Comparison of ENCODE assay signal across 1 cellular context in the genomic region with DNA sequence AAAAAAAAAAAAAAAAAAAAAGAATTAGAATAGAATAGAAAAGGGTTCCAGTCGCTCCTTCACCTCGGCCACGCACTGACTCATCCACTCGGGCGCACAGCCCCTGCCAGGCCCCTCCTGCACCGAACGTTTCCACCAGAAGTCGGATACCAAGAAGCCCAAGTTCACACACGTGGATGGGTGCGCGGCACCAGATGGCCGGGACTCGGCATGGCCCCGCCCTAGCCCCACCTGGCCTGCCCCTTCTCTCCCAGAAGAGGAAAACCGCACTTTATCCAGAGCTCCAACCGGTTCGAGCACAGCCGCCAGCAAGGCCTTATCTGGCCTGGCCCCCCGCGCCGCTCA.
TF ChIP-seq lines count a peak whose summit lies in the region.

No MANE protein-coding gene starts in this region.

TF ChIP-seq in HEK293, 187 proteins besides CTCF, POLR2A, EP300 and RAD21 (continued from another document):
- TF ChIP-seq, protein P1, sequence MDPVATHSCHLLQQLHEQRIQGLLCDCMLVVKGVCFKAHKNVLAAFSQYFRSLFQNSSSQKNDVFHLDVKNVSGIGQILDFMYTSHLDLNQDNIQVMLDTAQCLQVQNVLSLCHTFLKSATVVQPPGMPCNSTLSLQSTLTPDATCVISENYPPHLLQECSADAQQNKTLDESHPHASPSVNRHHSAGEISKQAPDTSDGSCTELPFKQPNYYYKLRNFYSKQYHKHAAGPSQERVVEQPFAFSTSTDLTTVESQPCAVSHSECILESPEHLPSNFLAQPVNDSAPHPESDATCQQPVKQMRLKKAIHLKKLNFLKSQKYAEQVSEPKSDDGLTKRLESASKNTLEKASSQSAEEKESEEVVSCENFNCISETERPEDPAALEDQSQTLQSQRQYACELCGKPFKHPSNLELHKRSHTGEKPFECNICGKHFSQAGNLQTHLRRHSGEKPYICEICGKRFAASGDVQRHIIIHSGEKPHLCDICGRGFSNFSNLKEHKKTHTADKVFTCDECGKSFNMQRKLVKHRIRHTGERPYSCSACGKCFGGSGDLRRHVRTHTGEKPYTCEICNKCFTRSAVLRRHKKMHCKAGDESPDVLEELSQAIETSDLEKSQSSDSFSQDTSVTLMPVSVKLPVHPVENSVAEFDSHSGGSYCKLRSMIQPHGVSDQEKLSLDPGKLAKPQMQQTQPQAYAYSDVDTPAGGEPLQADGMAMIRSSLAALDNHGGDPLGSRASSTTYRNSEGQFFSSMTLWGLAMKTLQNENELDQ (tag by site-specific recombination; IDR thresholded peaks at IDR 0.05; ENCODE audit: low read depth) = no peak
- TF ChIP-seq, protein P2, sequence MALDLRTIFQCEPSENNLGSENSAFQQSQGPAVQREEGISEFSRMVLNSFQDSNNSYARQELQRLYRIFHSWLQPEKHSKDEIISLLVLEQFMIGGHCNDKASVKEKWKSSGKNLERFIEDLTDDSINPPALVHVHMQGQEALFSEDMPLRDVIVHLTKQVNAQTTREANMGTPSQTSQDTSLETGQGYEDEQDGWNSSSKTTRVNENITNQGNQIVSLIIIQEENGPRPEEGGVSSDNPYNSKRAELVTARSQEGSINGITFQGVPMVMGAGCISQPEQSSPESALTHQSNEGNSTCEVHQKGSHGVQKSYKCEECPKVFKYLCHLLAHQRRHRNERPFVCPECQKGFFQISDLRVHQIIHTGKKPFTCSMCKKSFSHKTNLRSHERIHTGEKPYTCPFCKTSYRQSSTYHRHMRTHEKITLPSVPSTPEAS (tag by site-specific recombination; IDR thresholded peaks at IDR 0.05) = no peak
- TF ChIP-seq, protein P3, sequence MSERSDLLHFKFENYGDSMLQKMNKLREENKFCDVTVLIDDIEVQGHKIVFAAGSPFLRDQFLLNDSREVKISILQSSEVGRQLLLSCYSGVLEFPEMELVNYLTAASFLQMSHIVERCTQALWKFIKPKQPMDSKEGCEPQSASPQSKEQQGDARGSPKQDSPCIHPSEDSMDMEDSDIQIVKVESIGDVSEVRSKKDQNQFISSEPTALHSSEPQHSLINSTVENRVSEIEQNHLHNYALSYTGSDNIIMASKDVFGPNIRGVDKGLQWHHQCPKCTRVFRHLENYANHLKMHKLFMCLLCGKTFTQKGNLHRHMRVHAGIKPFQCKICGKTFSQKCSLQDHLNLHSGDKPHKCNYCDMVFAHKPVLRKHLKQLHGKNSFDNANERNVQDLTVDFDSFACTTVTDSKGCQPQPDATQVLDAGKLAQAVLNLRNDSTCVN (tag by site-specific recombination; optimal IDR thresholded peaks at IDR 0.05) = peak; percentile 28
- TF ChIP-seq FEZF1 (tag by site-specific recombination; IDR thresholded peaks at IDR 0.05) (no peak), ZNF335 (tag by site-specific recombination; conservative IDR thresholded peaks at IDR 0.05) (peak; percentile 50; the same call in 1 of the 2 replicates), ZXDB (tag by site-specific recombination; IDR thresholded peaks at IDR 0.05) (no peak), ZBTB20 (tag by site-specific recombination; IDR thresholded peaks at IDR 0.05) (peak; percentile 99)
- TF ChIP-seq, protein P4, sequence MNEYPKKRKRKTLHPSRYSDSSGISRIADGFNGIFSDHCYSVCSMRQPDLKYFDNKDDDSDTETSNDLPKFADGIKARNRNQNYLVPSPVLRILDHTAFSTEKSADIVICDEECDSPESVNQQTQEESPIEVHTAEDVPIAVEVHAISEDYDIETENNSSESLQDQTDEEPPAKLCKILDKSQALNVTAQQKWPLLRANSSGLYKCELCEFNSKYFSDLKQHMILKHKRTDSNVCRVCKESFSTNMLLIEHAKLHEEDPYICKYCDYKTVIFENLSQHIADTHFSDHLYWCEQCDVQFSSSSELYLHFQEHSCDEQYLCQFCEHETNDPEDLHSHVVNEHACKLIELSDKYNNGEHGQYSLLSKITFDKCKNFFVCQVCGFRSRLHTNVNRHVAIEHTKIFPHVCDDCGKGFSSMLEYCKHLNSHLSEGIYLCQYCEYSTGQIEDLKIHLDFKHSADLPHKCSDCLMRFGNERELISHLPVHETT (tag by site-specific recombination; IDR thresholded peaks at IDR 0.05) = 0 out of 2 replicates have a peak, but pooled peaks have one; percentile 21
- TF ChIP-seq, protein P5, sequence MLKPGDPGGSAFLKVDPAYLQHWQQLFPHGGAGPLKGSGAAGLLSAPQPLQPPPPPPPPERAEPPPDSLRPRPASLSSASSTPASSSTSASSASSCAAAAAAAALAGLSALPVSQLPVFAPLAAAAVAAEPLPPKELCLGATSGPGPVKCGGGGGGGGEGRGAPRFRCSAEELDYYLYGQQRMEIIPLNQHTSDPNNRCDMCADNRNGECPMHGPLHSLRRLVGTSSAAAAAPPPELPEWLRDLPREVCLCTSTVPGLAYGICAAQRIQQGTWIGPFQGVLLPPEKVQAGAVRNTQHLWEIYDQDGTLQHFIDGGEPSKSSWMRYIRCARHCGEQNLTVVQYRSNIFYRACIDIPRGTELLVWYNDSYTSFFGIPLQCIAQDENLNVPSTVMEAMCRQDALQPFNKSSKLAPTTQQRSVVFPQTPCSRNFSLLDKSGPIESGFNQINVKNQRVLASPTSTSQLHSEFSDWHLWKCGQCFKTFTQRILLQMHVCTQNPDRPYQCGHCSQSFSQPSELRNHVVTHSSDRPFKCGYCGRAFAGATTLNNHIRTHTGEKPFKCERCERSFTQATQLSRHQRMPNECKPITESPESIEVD (tag by site-specific recombination; IDR thresholded peaks at IDR 0.05) = no peak
